Comparison of ENCODE assay signal across 10 cellular contexts in genomic region chr11:113505541-113506375, GRCh38. TPM values are rescaled to one million over a fixed set of nuclear protein-coding genes. Genes with fewer than 3 reads are reported as not detected.
DNase-seq lines count a peak whose midpoint lies in the region; ATAC-seq, FAIRE-seq and TF ChIP-seq lines count a peak whose summit lies in the region.
"Had no signal": no experiment of that assay in that cellular context is flagged by ENCODE, and none has a peak within 500 bp of the region (broad histone marks: within the 10 kb centered on the region; RNA-seq: fewer than 3 reads in every experiment).

No MANE protein-coding gene starts in this region.

- no peaks in the 10 kb centered on the region for H3K27me3 ChIP-seq in SJCRH30

- H3K4me1 ChIP-seq in SJCRH30 = peaks cover 31% of the 10 kb centered on the region

- DNase-seq in H54 (ENCODE audit: insufficient read length, low spot score) = peak; percentile 49
- DNase-seq in SJCRH30 = peak; percentile 90 to 95
- DNase-seq in globus pallidus (ENCODE audit: low spot score) = peak; percentile 94
- DNase-seq in retinal pigment epithelial cell (ENCODE audit: low read depth) = peak; percentile 22
- no peak for DNase-seq in GM19240 (ENCODE audit: insufficient read length, low spot score)
- DNase-seq in effector CD4-positive, alpha-beta T cell = no peak
- DNase-seq in dermis blood vessel endothelial cell = no peak
- DNase-seq: NCI-H2081 treated with DMSO at 0.1 percent for 48 hours had no signal

- H3K4me3 ChIP-seq in SJCRH30 (peak overlapping the region; percentile 32), retinal pigment epithelial cell (ENCODE audit: low read length) (no peak overlapping the region)

- no peaks in the 10 kb centered on the region for H3K9me3 ChIP-seq in SJCRH30 (replicated peaks)

- H3K36me3 ChIP-seq in SJCRH30 = no peaks in the 10 kb centered on the region

- TF ChIP-seq POLR2A in H54 (IDR thresholded peaks at IDR 0.05; ENCODE audit: low read depth, low read length) = no peak

- ATAC-seq in HG02885 (IDR thresholded peaks at IDR 0.05; ENCODE audit: poor library complexity, unreplicated experiment) = no peak
- ATAC-seq: stimulated activated memory B cell treated with anti-CD40 and anti-IgM and Interleukin-4, amounts not matched to agents 10 μg/mL and 1 μg/mL and 100 μg/mL, for 72 hours had no signal

- H3K27ac ChIP-seq in SJCRH30 = peak overlapping the region; percentile 98

- FAIRE-seq in H54 (lab: Jason Lieb, UNC) = peak; percentile 92

- TF ChIP-seq CTCF in retinal pigment epithelial cell (conservative IDR thresholded peaks at IDR 0.05; ENCODE audit: low read depth, low read length) = no peak

RNA-seq across cellular contexts. Expression of gene DRD2, which starts 30.6 kb away (rescaled TPM):
- 1.4 and 2.5 TPM in 2 replicates for total RNA-seq in SJCRH30 (2014; rRNA removed; shearing (Covaris generic))
- not detected in 2 replicates for total RNA-seq in dermis blood vessel endothelial cell

Comparison
In these comparisons a context has a peak if more than half of its experiments do, and no peak if none do; other contexts are left out.
1. DNase-seq: peak in H54 (single experiment), SJCRH30 (2 of 2), globus pallidus (single experiment) and retinal pigment epithelial cell (single experiment); none in GM19240 (single experiment), effector CD4-positive, alpha-beta T cell (single experiment) and dermis blood vessel endothelial cell (single experiment).